ENCODE assay signal across 8 cellular contexts in genomic region chr13:57632276-57633140, GRCh38. TPM values are rescaled to one million over a fixed set of nuclear protein-coding genes. Genes with fewer than 3 reads are reported as not detected.
DNase-seq lines count a peak whose midpoint lies in the region; TF ChIP-seq lines count a peak whose summit lies in the region.

No MANE protein-coding gene starts in this region.

- no peaks in the 10 kb centered on the region for H3K36me3 ChIP-seq in hepatocyte (replicated peaks; ENCODE audit: insufficient read depth, low read depth)

- H3K4me1 ChIP-seq in hepatocyte (ENCODE audit: insufficient read depth): peaks cover 11% of the 10 kb centered on the region

- WGBS in hepatocyte (ENCODE audit: low lambda C conversion rate, missing lambda C conversion rate): 7% methylated on average over 70 of the region's 70 CpGs

- H3K4me3 Mint-ChIP-seq in activated naive CD8-positive, alpha-beta T cell: peak overlapping the region; percentile 85

- no peak overlapping the region for H3K27ac Mint-ChIP-seq in activated naive CD8-positive, alpha-beta T cell

- TF ChIP-seq CTCF in GM13976 (IDR thresholded peaks at IDR 0.05; ENCODE audit: borderline replicate concordance, control extremely low read depth, extremely low read depth, insufficient read depth, missing control alignments): no peak
- TF ChIP-seq CTCF in hepatocyte (IDR thresholded peaks at IDR 0.05; ENCODE audit: poor library complexity): no peak
- TF ChIP-seq CTCF in retinal pigment epithelial cell (conservative IDR thresholded peaks at IDR 0.05; ENCODE audit: low read depth, low read length): no peak

- H4K20me1 ChIP-seq in hepatocyte (ENCODE audit: insufficient read depth, poor library complexity, severe bottlenecking): no peaks in the 10 kb centered on the region

- H3K4me3 ChIP-seq in hepatocyte (peak overlapping the region; percentile 80), retinal pigment epithelial cell (ENCODE audit: low read length) (peak overlapping the region; percentile 80)

- H3K4me2 ChIP-seq in hepatocyte: peak overlapping the region; percentile 94

- in situ Hi-C loops in GM13976 (cut with MboI; ENCODE audit: low sequenced_read_pairs, unreplicated experiment): loop anchor here (25.0 kb wide), 1 partner anchor 1680 kb away; no protein-coding TSS in a partner anchor

- no peaks in the 10 kb centered on the region for H3K36me3 Mint-ChIP-seq in activated naive CD8-positive, alpha-beta T cell

- H3K9me3 Mint-ChIP-seq in activated naive CD8-positive, alpha-beta T cell (ENCODE audit: low read depth): no peaks in the 10 kb centered on the region

- no peaks in the 10 kb centered on the region for H3K9me2 ChIP-seq in hepatocyte (replicated peaks; ENCODE audit: insufficient read depth)

- H3K27ac ChIP-seq in hepatocyte: no peak overlapping the region

- DNase-seq in GM13976 (ENCODE audit: low spot score): peak; percentile 24
- DNase-seq in hepatocyte (ENCODE audit: low spot score): peak; percentile 47
- DNase-seq in retinal pigment epithelial cell (ENCODE audit: low read depth): no peak
- DNase-seq in NCI-H1436 treated with DMSO at 0.1 percent for 48 hours (lab: John Stamatoyannopoulos, UW): no peak
- no peak for DNase-seq in hepatic stellate cell (ENCODE audit: low spot score)
- no peak for DNase-seq in stimulated activated CD4-positive, alpha-beta T cell treated with anti-CD3 and anti-CD28 coated beads, Interleukin-2, amount 100 ng/mL, for 48 hours
- DNase-seq in GF-D8 (lab: John Stamatoyannopoulos, UW): no peak

- H3K27me3 ChIP-seq in hepatocyte: peaks cover 29% of the 10 kb centered on the region

- peaks cover 59% of the 10 kb centered on the region for H3K27me3 Mint-ChIP-seq in activated naive CD8-positive, alpha-beta T cell

- peaks cover 7% of the 10 kb centered on the region for H3K79me2 ChIP-seq in hepatocyte

- H3K9me3 ChIP-seq in hepatocyte (ENCODE audit: low read depth): no peaks in the 10 kb centered on the region

- H2AFZ ChIP-seq in hepatocyte: peak overlapping the region; percentile 73

- H3K4me1 Mint-ChIP-seq in activated naive CD8-positive, alpha-beta T cell (ENCODE audit: low read depth): peaks cover 43% of the 10 kb centered on the region

RNA-seq across cellular contexts. Expression of gene PCDH17, which starts 1.0 kb away (rescaled TPM):
- 10.2 and 10.3 TPM in 2 replicates for total RNA-seq in hepatocyte
- 3.2 and 3.5 TPM in 2 replicates for polyA plus RNA-seq in hepatocyte

Comparison
In these comparisons a context has a peak if more than half of its experiments do, and no peak if none do; other contexts are left out.
1. DNase-seq: peak in GM13976 (single experiment) and hepatocyte (single experiment); none in retinal pigment epithelial cell (single experiment), NCI-H1436 treated with DMSO at 0.1 percent for 48 hours (single experiment), hepatic stellate cell (single experiment), stimulated activated CD4-positive, alpha-beta T cell treated with anti-CD3 and anti-CD28 coated beads, Interleukin-2, amount 100 ng/mL, for 48 hours (0 of 2) and GF-D8 (single experiment).